7 cellular contexts compared by ENCODE assay signal in the genomic region with DNA sequence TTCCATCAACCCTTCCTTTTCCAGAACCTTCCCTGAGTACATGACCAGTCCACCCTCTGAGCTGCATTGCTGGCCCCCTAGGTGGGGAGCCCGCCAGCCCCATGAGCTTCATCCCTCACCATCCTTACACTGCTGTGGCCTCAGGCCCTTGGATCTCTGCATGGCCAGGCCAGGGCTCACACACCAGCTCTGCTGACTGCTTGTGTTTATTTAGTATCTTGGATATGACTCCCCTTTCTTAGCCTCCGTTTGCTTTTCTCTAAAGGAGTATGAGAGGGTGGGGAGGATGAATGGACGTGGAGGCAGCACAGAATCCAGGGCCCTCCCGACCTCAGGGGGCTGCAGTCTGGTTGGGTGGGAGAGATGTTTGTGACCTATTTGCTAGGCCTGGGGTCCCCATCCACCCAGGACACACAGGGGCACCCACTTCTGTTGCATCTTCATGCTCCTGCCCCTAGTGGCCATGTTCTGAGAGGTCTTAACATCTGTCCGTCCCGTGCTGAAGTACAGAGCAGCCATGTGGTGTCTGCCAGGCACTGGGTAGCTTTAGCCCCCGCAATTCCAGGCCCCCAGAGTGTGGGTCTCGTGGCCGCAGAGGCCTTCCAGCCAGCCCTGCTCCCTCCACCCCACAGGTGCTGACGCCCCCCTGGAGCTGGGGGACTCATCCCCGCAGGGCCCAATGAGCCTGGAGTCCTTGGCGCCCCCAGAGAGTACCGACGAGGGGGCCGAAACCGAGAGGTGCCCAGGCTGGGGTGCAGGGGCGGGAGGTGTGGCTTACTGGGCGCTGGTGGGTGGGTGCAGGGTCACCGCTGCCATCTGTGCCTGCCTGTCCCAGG. TPM values are rescaled to one million over a fixed set of nuclear protein-coding genes. Genes with fewer than 3 reads are reported as not detected.
DNase-seq lines count a peak whose midpoint lies in the region; ATAC-seq, FAIRE-seq and TF ChIP-seq lines count a peak whose summit lies in the region.
"Had no signal": no experiment of that assay in that cellular context is flagged by ENCODE, and none has a peak within 500 bp of the region (broad histone marks: within the 10 kb centered on the region; RNA-seq: fewer than 3 reads in every experiment).

No MANE protein-coding gene starts in this region.

- peaks cover 5 to 38% of the 10 kb centered on the region in 2 experiments for H3K36me3 ChIP-seq in endothelial cell of umbilical vein (ENCODE audit: control insufficient read depth in 2 of 2, extremely low read depth in 1 of 2, insufficient read depth in 2 of 2, low read length in 2 of 2)

- no peaks in the 10 kb centered on the region for H3K27me3 ChIP-seq in CD4-positive, alpha-beta T cell (ENCODE audit: control insufficient read depth, insufficient read depth, low read length)
- H3K27me3 ChIP-seq in endothelial cell of umbilical vein (ENCODE audit: control insufficient read depth in 2 of 2, insufficient read depth in 2 of 2, low read length in 2 of 2): no peaks in the 10 kb centered on the region

- H3K9me1 ChIP-seq in endothelial cell of umbilical vein (replicated peaks; ENCODE audit: control insufficient read depth, extremely low read depth, insufficient read depth, low read length): no peaks in the 10 kb centered on the region

- peaks cover 61% of the 10 kb centered on the region for H3K4me1 Mint-ChIP-seq in CD4-positive, alpha-beta T cell (ENCODE audit: low read depth)

- ATAC-seq in CD4-positive, alpha-beta T cell (ENCODE audit: poor library complexity): peak; percentile 47

- POLR2A ChIA-PET in CD4-positive, alpha-beta T cell (lab: Charles Lee): interaction anchor here (0.6 to 1.7 kb wide), 5 partner anchors 8 to 32 kb away, joined by 3 to 7 read pairs (median 4); a partner anchor contains a TSS
- POLR2A ChIA-PET in endothelial cell of umbilical vein (lab: Charles Lee): no interaction called here

- dilution Hi-C loops in endothelial cell of umbilical vein (cut with MboI; ENCODE audit: extremely low pct_ligation_motif_present, low sequenced_read_pairs): no loop called here

- H3K4me3 ChIP-seq in NB4 (ENCODE audit: low read depth, low read length) (no peak overlapping the region), endothelial cell of umbilical vein (replicated peaks in 1 of 3; ENCODE audit: insufficient read depth in 1 of 3, low read depth in 1 of 3, low read length in 3 of 3) (no peak overlapping the region)

- H3K79me2 ChIP-seq in endothelial cell of umbilical vein (ENCODE audit: control insufficient read depth, insufficient read depth, low read length): no peaks in the 10 kb centered on the region

- CTCF ChIA-PET in CD4-positive, alpha-beta T cell (lab: Charles Lee): interaction anchor here (1.1 to 1.2 kb wide), 2 partner anchors 23 to 56 kb away, joined by 3 read pairs; no protein-coding TSS in a partner anchor
- CTCF ChIA-PET in endothelial cell of umbilical vein (lab: Charles Lee): interaction anchor here (0.6 to 1.2 kb wide), 2 partner anchors 9 to 88 kb away, joined by 3 to 5 read pairs; no protein-coding TSS in a partner anchor

- no peak for FAIRE-seq in endothelial cell of umbilical vein (lab: Jason Lieb, UNC)
- FAIRE-seq: GM18507 had no signal

- H2AFZ ChIP-seq in endothelial cell of umbilical vein (ENCODE audit: low read depth, low read length): no peak overlapping the region

- no peaks in the 10 kb centered on the region for H3K27me3 Mint-ChIP-seq in CD4-positive, alpha-beta T cell

- no TSS peak for BruUV-seq in endothelial cell of umbilical vein (replicated peaks; lab: Mats Ljungman, UMichigan)

- no peaks in the 10 kb centered on the region for H3K4me1 ChIP-seq in endothelial cell of umbilical vein (ENCODE audit: control insufficient read depth, extremely low read depth, insufficient read depth, low read length)

- no peak overlapping the region for H3K9ac ChIP-seq in endothelial cell of umbilical vein (replicated peaks; ENCODE audit: extremely low read depth, insufficient read depth, low read length)

- no peak for TF ChIP-seq CTCF in CD4-positive, alpha-beta T cell (IDR thresholded peaks at IDR 0.05)
- peak; percentile 19 for TF ChIP-seq CTCF in NB4 (IDR thresholded peaks at IDR 0.05; ENCODE audit: low read depth, low read length)
- peak; percentile 9 to 13 for TF ChIP-seq CTCF in endothelial cell of umbilical vein (IDR thresholded peaks at IDR 0.05; ENCODE audit: extremely low read depth in 1 of 2, insufficient read depth in 1 of 2, low read depth in 1 of 2, low read length in 2 of 2)

- no peaks in the 10 kb centered on the region for H4K20me1 ChIP-seq in endothelial cell of umbilical vein (replicated peaks; ENCODE audit: control insufficient read depth, extremely low read depth, insufficient read depth, low read length)

- H3K9me3 ChIP-seq in CD4-positive, alpha-beta T cell (ENCODE audit: control insufficient read depth, low read length): no peaks in the 10 kb centered on the region
- H3K9me3 ChIP-seq in endothelial cell of umbilical vein (replicated peaks; ENCODE audit: control insufficient read depth, insufficient read depth, low read length): no peaks in the 10 kb centered on the region

- H3K9me3 Mint-ChIP-seq in CD4-positive, alpha-beta T cell: no peaks in the 10 kb centered on the region

- H3K27ac Mint-ChIP-seq in CD4-positive, alpha-beta T cell: peak overlapping the region; percentile 89

- peak overlapping the region; percentile 60 for H3K27ac ChIP-seq in CD4-positive, alpha-beta T cell (ENCODE audit: low read depth, low read length)
- no peak overlapping the region for H3K27ac ChIP-seq in endothelial cell of umbilical vein (ENCODE audit: insufficient read depth, low read depth, low read length)

- TF ChIP-seq POLR2A in NB4 (IDR thresholded peaks at IDR 0.05; ENCODE audit: extremely low read depth, insufficient read length) (no peak), endothelial cell of umbilical vein (IDR thresholded peaks at IDR 0.05; ENCODE audit: low read depth, low read length) (no peak)

- H3K4me3 Mint-ChIP-seq in CD4-positive, alpha-beta T cell: peak overlapping the region; percentile 68

- intact Hi-C loops in CD4-positive, alpha-beta T cell (cut with DNase I, micrococcal nuclease): no loop called here
- intact Hi-C loops in endothelial cell of umbilical vein (cut with micrococcal nuclease): no loop called here

- no peak overlapping the region for H3K4me2 ChIP-seq in endothelial cell of umbilical vein (ENCODE audit: insufficient read depth, low read length)

- H3K36me3 Mint-ChIP-seq in CD4-positive, alpha-beta T cell (ENCODE audit: low read depth): peaks cover 83% of the 10 kb centered on the region

- no peak for DNase-seq in CD4-positive, alpha-beta T cell
- DNase-seq in NB4 (ENCODE audit: low read depth): no peak
- DNase-seq in endothelial cell of umbilical vein (ENCODE audit: low read depth, low spot score): no peak
- no peak for DNase-seq in NCI-H345 treated with DMSO at 0.1 percent for 48 hours (lab: John Stamatoyannopoulos, UW; ENCODE audit: unreplicated experiment)
- no peak for DNase-seq in DMS79 (lab: John Stamatoyannopoulos, UW)
- no peak for DNase-seq in kidney glomerular epithelial cell (lab: John Stamatoyannopoulos, UW)

RNA-seq across cellular contexts. Expression of a gene that starts 13.0 kb away (rescaled TPM):
- total RNA-seq in CD4-positive, alpha-beta T cell: 1,000 to 10,000 TPM; 1,019 to 1,047 TPM
- total RNA-seq in endothelial cell of umbilical vein: 119 and 123 TPM in 2 replicates
- polyA plus RNA-seq in endothelial cell of umbilical vein: 60.6 and 65.4 TPM in 2 replicates
- 48.1 and 53.1 TPM in 2 replicates for polyA plus RNA-seq in endothelial cell of umbilical vein (2011; cell fraction: cytosol; rRNA removed)
- 199 and 230 TPM in 2 replicates for polyA plus RNA-seq in endothelial cell of umbilical vein (2011; cell fraction: nucleus; rRNA removed)
- polyA plus RNA-seq in endothelial cell of umbilical vein (2012): 52.7 and 60.1 TPM in 2 replicates
- polyA minus RNA-seq in endothelial cell of umbilical vein: 35.6 and 35.7 TPM in 2 replicates
- polyA minus RNA-seq in endothelial cell of umbilical vein (2011; cell fraction: cytosol; rRNA and poly(A)+ RNA removed): 32.3 TPM
- polyA minus RNA-seq in endothelial cell of umbilical vein (2011; cell fraction: nucleus; rRNA and poly(A)+ RNA removed): 56.9 and 71.1 TPM in 2 replicates

RNA-seq across cellular contexts. Expression of a gene that starts 18.9 kb away (rescaled TPM):
- total RNA-seq in CD4-positive, alpha-beta T cell: 1 to 10 TPM; 3.7 to 3.8 TPM
- total RNA-seq in endothelial cell of umbilical vein: 0.35 TPM in 1 of 2 replicates, not detected in the other
- 0.32 TPM in 2 replicates for polyA plus RNA-seq in endothelial cell of umbilical vein
- polyA plus RNA-seq in endothelial cell of umbilical vein (2011; cell fraction: cytosol; rRNA removed): 0.14 and 0.18 TPM in 2 replicates
- polyA plus RNA-seq in endothelial cell of umbilical vein (2011; cell fraction: nucleus; rRNA removed): 0.28 TPM in 1 of 2 replicates, not detected in the other
- polyA plus RNA-seq in endothelial cell of umbilical vein (2012): 0.42 TPM in 1 of 2 replicates, not detected in the other
- polyA minus RNA-seq in endothelial cell of umbilical vein: 0.19 and 0.63 TPM in 2 replicates
- polyA minus RNA-seq in endothelial cell of umbilical vein (2011; cell fraction: cytosol; rRNA and poly(A)+ RNA removed): not detected
- not detected in 2 replicates for polyA minus RNA-seq in endothelial cell of umbilical vein (2011; cell fraction: nucleus; rRNA and poly(A)+ RNA removed)

RNA-seq across cellular contexts. Expression of a gene that starts 32.3 kb away (rescaled TPM):
- 1 to 10 TPM; 7.7 to 8.9 TPM for total RNA-seq in CD4-positive, alpha-beta T cell
- total RNA-seq in endothelial cell of umbilical vein: not detected in 2 replicates
- polyA plus RNA-seq in endothelial cell of umbilical vein: not detected in 2 replicates
- 0.06 TPM in 1 of 2 replicates, not detected in the other for polyA plus RNA-seq in endothelial cell of umbilical vein (2011; cell fraction: cytosol; rRNA removed)
- polyA plus RNA-seq in endothelial cell of umbilical vein (2011; cell fraction: nucleus; rRNA removed): 0.06 and 0.07 TPM in 2 replicates
- 0.08 and 0.12 TPM in 2 replicates for polyA plus RNA-seq in endothelial cell of umbilical vein (2012)
- polyA minus RNA-seq in endothelial cell of umbilical vein: not detected in 2 replicates
- polyA minus RNA-seq in endothelial cell of umbilical vein (2011; cell fraction: cytosol; rRNA and poly(A)+ RNA removed): not detected
- polyA minus RNA-seq in endothelial cell of umbilical vein (2011; cell fraction: nucleus; rRNA and poly(A)+ RNA removed): not detected in 2 replicates

RNA-seq across cellular contexts. Expression of a gene that starts 35.9 kb away (rescaled TPM):
- total RNA-seq in CD4-positive, alpha-beta T cell: 1,000 to 10,000 TPM; 3,668 to 3,697 TPM
- total RNA-seq in endothelial cell of umbilical vein: 2,195 and 2,234 TPM in 2 replicates
- polyA plus RNA-seq in endothelial cell of umbilical vein: 4,353 and 5,883 TPM in 2 replicates
- polyA plus RNA-seq in endothelial cell of umbilical vein (2011; cell fraction: cytosol; rRNA removed): 5,243 and 5,733 TPM in 2 replicates
- 1,376 and 1,515 TPM in 2 replicates for polyA plus RNA-seq in endothelial cell of umbilical vein (2011; cell fraction: nucleus; rRNA removed)
- 2,331 and 5,825 TPM in 2 replicates for polyA plus RNA-seq in endothelial cell of umbilical vein (2012)
- polyA minus RNA-seq in endothelial cell of umbilical vein: 550 and 596 TPM in 2 replicates
- 1,088 TPM for polyA minus RNA-seq in endothelial cell of umbilical vein (2011; cell fraction: cytosol; rRNA and poly(A)+ RNA removed)
- 151 and 202 TPM in 2 replicates for polyA minus RNA-seq in endothelial cell of umbilical vein (2011; cell fraction: nucleus; rRNA and poly(A)+ RNA removed)

RNA-seq across cellular contexts. Expression of a gene that starts 51.1 kb away (rescaled TPM):
- total RNA-seq in CD4-positive, alpha-beta T cell: not detected
- total RNA-seq in endothelial cell of umbilical vein: not detected in 2 replicates
- not detected in 2 replicates for polyA plus RNA-seq in endothelial cell of umbilical vein
- polyA plus RNA-seq in endothelial cell of umbilical vein (2011; cell fraction: cytosol; rRNA removed): not detected in 2 replicates
- not detected in 2 replicates for polyA plus RNA-seq in endothelial cell of umbilical vein (2011; cell fraction: nucleus; rRNA removed)
- polyA plus RNA-seq in endothelial cell of umbilical vein (2012): not detected in 2 replicates
- not detected in 2 replicates for polyA minus RNA-seq in endothelial cell of umbilical vein
- polyA minus RNA-seq in endothelial cell of umbilical vein (2011; cell fraction: cytosol; rRNA and poly(A)+ RNA removed): not detected
- polyA minus RNA-seq in endothelial cell of umbilical vein (2011; cell fraction: nucleus; rRNA and poly(A)+ RNA removed): not detected in 2 replicates
